Comparison of ENCODE assay signal across 8 cellular contexts in the genomic region with DNA sequence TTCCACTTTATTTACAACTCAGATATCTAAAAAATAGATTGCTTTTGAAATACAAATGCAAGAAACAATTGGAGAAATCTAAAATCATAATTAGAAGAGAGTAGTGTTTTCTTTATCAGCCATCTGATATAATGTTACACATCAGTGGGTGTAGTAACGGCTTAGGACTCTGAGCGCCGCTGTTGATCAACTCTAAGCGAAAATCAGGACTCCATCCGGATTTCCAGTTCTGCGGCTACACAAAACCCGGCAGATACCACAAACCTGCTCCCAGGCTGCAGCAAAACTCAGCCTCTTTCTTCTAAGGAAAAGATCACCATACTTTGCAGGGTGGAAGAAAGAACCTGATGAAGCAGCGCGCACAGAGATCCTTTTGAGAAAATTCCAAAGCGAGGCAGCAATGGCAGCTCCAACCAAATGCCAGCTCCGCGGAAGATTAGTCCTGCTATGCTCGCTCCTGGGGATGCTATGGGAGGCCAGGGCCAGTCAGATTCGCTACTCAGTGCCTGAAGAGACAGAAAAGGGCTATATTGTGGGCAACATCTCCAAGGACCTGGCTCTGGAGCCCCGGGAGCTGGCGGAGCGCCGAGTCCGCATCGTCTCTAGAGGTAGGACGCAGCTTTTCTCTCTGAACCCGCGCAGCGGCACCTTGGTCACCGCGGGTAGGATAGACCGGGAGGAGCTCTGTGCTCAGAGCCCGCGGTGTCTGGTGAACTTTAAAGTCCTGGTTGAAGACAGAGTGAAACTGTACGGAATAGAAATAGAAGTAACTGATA. TPM values are rescaled to one million over a fixed set of nuclear protein-coding genes. Genes with fewer than 3 reads are reported as not detected.
DNase-seq lines count a peak whose midpoint lies in the region; ATAC-seq and TF ChIP-seq lines count a peak whose summit lies in the region.

Gene PCDHGA9, plus strand, starts transcription at position 226 of the 776 bp plus-strand sequence. Its CDS starts 175 bp downstream, at position 401.

- no peak within 1 kb of the TSS for H2BK120ac ChIP-seq in mesendoderm (ENCODE audit: low read depth, low read length)

- no peak within 1 kb of the TSS for H4K5ac ChIP-seq in mesendoderm (ENCODE audit: low read length)

- intact Hi-C loops in testis (cut with DNase I; ENCODE audit: low total_unique reads) = no loop called here

- H3K36me3 Mint-ChIP-seq in activated T-cell treated with anti-CD3 and anti-CD28 coated beads, Interleukin-2, amount 50 U/mL, for 24 hours (ENCODE audit: low read depth) = peaks cover 12% of the 10 kb centered on the region
- H3K36me3 Mint-ChIP-seq in T-helper 17 cell (ENCODE audit: low read depth) = peaks cover 5% of the 10 kb centered on the region

- no peak within 1 kb of the TSS for H3K18ac ChIP-seq in mesendoderm (ENCODE audit: low read length)

- no peak within 1 kb of the TSS for H3K4ac ChIP-seq in mesendoderm (ENCODE audit: low read depth, low read length)

- no peak within 1 kb of the TSS for H3K9ac ChIP-seq in mesendoderm (ENCODE audit: low read length)

- TF ChIP-seq POLR2A in testis (IDR thresholded peaks at IDR 0.05) = no peak

- H3K4me3 Mint-ChIP-seq in activated T-cell treated with anti-CD3 and anti-CD28 coated beads, Interleukin-2, amount 50 U/mL, for 24 hours = peak within 1 kb of the TSS; percentile 58
- H3K4me3 Mint-ChIP-seq in T-helper 17 cell = peak within 1 kb of the TSS; percentile 70

- DNase-seq in activated T-cell treated with anti-CD3 and anti-CD28 coated beads, Interleukin-2, amount 50 U/mL, for 24 hours = no peak
- no peak for DNase-seq in activated T-cell treated with anti-CD3 and anti-CD28 coated beads for 4 hours
- DNase-seq in T-helper 17 cell = no peak
- peak; percentile 58 for DNase-seq in iPS-NIHi11 (ENCODE audit: low spot score)
- no peak for DNase-seq in testis
- no peak for DNase-seq in activated effector memory CD4-positive, alpha-beta T cell treated with anti-CD3 and anti-CD28 coated beads, Interleukin-2, amount 50 U/mL, for 16 hours
- no peak for DNase-seq in mesendoderm

- no peak within 1 kb of the TSS for H2BK15ac ChIP-seq in mesendoderm (replicated peaks; ENCODE audit: low read depth)

- no peak within 1 kb of the TSS for H3K56ac ChIP-seq in mesendoderm (ENCODE audit: low read length)

- no peaks in the 10 kb centered on the region for H3K27me3 ChIP-seq in testis
- no peaks in the 10 kb centered on the region for H3K27me3 ChIP-seq in mesendoderm (ENCODE audit: insufficient read depth, low read length, poor library complexity)

- H2AK5ac ChIP-seq in mesendoderm (ENCODE audit: low read length) = no peak within 1 kb of the TSS

- WGBS in testis, 2 donors = 6 to 14% methylated on average over 19 to 30 of the region's 30 CpGs
- no CpG with 5 or more reads among the region's 30 CpGs for WGBS in mesendoderm (ENCODE audit: extremely low coverage, insufficient coverage, low lambda C conversion rate)

- H3K36me3 ChIP-seq in testis (ENCODE audit: low read depth, missing control alignments) = no peaks in the 10 kb centered on the region
- no peaks in the 10 kb centered on the region for H3K36me3 ChIP-seq in mesendoderm (ENCODE audit: control insufficient read depth, insufficient read depth, low read length)

- H4K8ac ChIP-seq in mesendoderm (ENCODE audit: low read depth, low read length) = no peak within 1 kb of the TSS

- H3K23ac ChIP-seq in mesendoderm (ENCODE audit: low read length) = no peak within 1 kb of the TSS

- peaks cover 3% of the 10 kb centered on the region for H3K4me1 Mint-ChIP-seq in activated T-cell treated with anti-CD3 and anti-CD28 coated beads, Interleukin-2, amount 50 U/mL, for 24 hours (ENCODE audit: low read depth)
- no peaks in the 10 kb centered on the region for H3K4me1 Mint-ChIP-seq in T-helper 17 cell

- peaks cover 28% of the 10 kb centered on the region for H3K9me3 Mint-ChIP-seq in activated T-cell treated with anti-CD3 and anti-CD28 coated beads, Interleukin-2, amount 50 U/mL, for 24 hours

- H3K4me1 ChIP-seq in testis = no peaks in the 10 kb centered on the region
- no peaks in the 10 kb centered on the region for H3K4me1 ChIP-seq in mesendoderm (ENCODE audit: control insufficient read depth, low read depth, low read length)

- TF ChIP-seq CTCF in testis (IDR thresholded peaks at IDR 0.05) = peak in 1 of 3 experiments; percentile 9

- H3K79me1 ChIP-seq in mesendoderm (ENCODE audit: low read length) = no peaks in the 10 kb centered on the region

- H3K27ac Mint-ChIP-seq in activated T-cell treated with anti-CD3 and anti-CD28 coated beads, Interleukin-2, amount 50 U/mL, for 24 hours = no peak within 1 kb of the TSS
- peak within 1 kb of the TSS; percentile 53 for H3K27ac Mint-ChIP-seq in T-helper 17 cell

- peak within 1 kb of the TSS in 1 of 2 donors; percentile 0 for H3K4me3 ChIP-seq in testis
- H3K4me3 ChIP-seq in mesendoderm (ENCODE audit: low read length) = no peak within 1 kb of the TSS

- peaks cover 80% of the 10 kb centered on the region for H3K27me3 Mint-ChIP-seq in activated T-cell treated with anti-CD3 and anti-CD28 coated beads, Interleukin-2, amount 50 U/mL, for 24 hours
- H3K27me3 Mint-ChIP-seq in T-helper 17 cell = peaks cover 47% of the 10 kb centered on the region

- H3K27ac ChIP-seq in testis (no peak within 1 kb of the TSS), mesendoderm (ENCODE audit: low read depth, low read length) (no peak within 1 kb of the TSS)

- H3K79me2 ChIP-seq in mesendoderm (ENCODE audit: control insufficient read depth, insufficient read depth, low read length) = no peaks in the 10 kb centered on the region

- ATAC-seq in T-helper 17 cell (no peak), GM19351 (IDR thresholded peaks at IDR 0.05; ENCODE audit: unreplicated experiment) (no peak)

- H3K4me2 ChIP-seq in mesendoderm (ENCODE audit: low read length) = no peak within 1 kb of the TSS

- H3K9me3 ChIP-seq in T-helper 17 cell (ENCODE audit: control insufficient read depth, low read length, poor library complexity, severe bottlenecking) (peaks cover 4% of the 10 kb centered on the region), testis (no peaks in the 10 kb centered on the region)

- H2BK5ac ChIP-seq in mesendoderm (ENCODE audit: low read length) = no peak within 1 kb of the TSS

RNA-seq across cellular contexts. Expression of gene PCDHGA9, which starts in this region (rescaled TPM):
- not detected for total RNA-seq in T-helper 17 cell
- 10 to 100 TPM; 13.0 to 13.1 TPM for total RNA-seq in testis
- polyA plus RNA-seq in testis (ENCODE audit: insufficient read depth, low read depth, low replicate concordance) = 1.1 TPM
- 0.21 TPM for polyA plus RNA-seq in mesendoderm (2013, experiment 1 of 2)
- polyA plus RNA-seq in mesendoderm (2013, experiment 2 of 2) = 0.24 TPM

Comparison
In these comparisons a context has a peak if more than half of its experiments do, and no peak if none do; other contexts are left out.
1. RNA of gene PCDHGA9 (total RNA-seq): 13.0 to 13.1 TPM in testis; not detected in T-helper 17 cell; every median in the first group is over 10 times any median in the second.